8 cellular contexts compared by ENCODE assay signal in the genomic region with DNA sequence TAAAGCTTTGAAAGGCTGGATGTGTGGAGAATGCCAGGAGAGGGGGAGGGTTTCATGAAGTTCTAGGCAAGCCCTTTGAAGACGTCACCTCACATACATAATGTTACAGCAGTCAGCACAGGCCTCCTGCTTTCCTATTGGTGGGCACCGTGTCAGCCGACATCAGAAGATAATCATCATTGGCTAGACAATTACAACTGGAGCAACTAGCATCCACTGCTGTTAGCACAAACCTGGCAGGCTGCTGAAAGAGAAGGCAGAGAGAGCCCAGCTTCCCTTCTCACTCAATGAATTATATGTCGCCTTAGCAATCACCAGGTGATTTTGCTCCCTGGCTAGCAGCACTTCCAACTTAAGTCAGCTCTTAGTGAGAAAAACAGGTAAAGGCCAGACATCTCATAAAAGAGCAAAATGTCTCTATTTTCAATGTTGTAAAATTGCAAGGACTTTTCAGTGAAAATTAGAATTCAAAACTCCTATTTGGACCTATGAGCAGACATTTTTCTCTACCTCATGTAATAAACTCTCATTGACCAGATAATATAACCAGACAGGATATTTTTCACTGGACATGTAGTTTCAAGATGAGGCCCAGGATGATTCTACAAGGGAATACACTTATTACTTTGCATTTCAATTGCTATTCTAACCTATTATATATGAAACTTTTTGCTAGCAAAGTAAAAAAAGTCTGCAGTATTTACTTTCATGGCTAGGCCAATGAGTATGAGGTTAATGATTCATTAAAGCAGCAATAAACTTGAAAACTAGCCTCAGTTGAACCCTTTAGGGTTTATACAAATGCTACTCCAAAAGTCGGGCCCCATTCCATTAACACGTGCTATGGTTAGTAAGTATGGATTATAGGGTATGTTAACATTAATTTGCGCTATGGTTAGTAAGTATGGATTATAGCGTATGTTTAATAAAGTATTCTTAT. TPM values are rescaled to one million over a fixed set of nuclear protein-coding genes. Genes with fewer than 3 reads are reported as not detected.
A peak's percentile ranks its signal among the peaks of the same experiment; 100 is the strongest.
DNase-seq lines count a peak whose midpoint lies in the region; ATAC-seq lines count a peak whose summit lies in the region.

No MANE protein-coding gene starts in this region.

- ATAC-seq in GM18502 (IDR thresholded peaks at IDR 0.05; ENCODE audit: poor library complexity, unreplicated experiment), result peak; percentile 80
- ATAC-seq in HG02678 (IDR thresholded peaks at IDR 0.05; ENCODE audit: unreplicated experiment), result peak; percentile 81

- H3K36me3 Mint-ChIP-seq in immature natural killer cell, result peaks cover 0 to 4% (median 4%) of the 10 kb centered on the region in 3 donors

- peaks cover 37 to 54% of the 10 kb centered on the region in 2 donors for H3K4me1 Mint-ChIP-seq in immature natural killer cell

- DNase-seq in NCI-H1417 (lab: John Stamatoyannopoulos, UW) (peak in 2 of 3 experiments; percentile 69 to 89), UCSD-AML1 (lab: John Stamatoyannopoulos, UW; ENCODE audit: unreplicated experiment) (peak; percentile 13), brain pericyte (ENCODE audit: low read depth, low spot score) (peak; percentile 87), immature natural killer cell (peak; percentile 68 to 76 (median 69)), SKM-1 treated with dmso at 0.1 percent for 144 hours (lab: John Stamatoyannopoulos, UW; ENCODE audit: unreplicated experiment) (no peak)
- DNase-seq in stimulated activated CD4-positive, alpha-beta T cell treated with anti-CD3 and anti-CD28 coated beads, Interleukin-15, amount 100 ng/mL, for 24 hours, result peak; percentile 77

- H3K27ac Mint-ChIP-seq in immature natural killer cell, result peak overlapping the region; percentile 68 to 89 (median 86)

- peak overlapping the region in 4 of 5 donors; percentile 5 to 58 (median 42) for H3K4me3 Mint-ChIP-seq in immature natural killer cell

- no peaks in the 10 kb centered on the region for H3K9me3 Mint-ChIP-seq in immature natural killer cell

- H3K27me3 Mint-ChIP-seq in immature natural killer cell (ENCODE audit: low read depth in 3 of 3), result peaks cover 2 to 12% (median 5%) of the 10 kb centered on the region in 3 donors

RNA-seq across cellular contexts. Expression of a gene that starts 4.3 kb away (rescaled TPM):
- polyA plus RNA-seq in immature natural killer cell, result 1 to 10 TPM; 2.6 to 9.1 (median 7.3) TPM
